ENCODE assay signal across 7 cellular contexts in genomic region chr2:200540793-200541192, GRCh38. TPM values are rescaled to one million over a fixed set of nuclear protein-coding genes. Genes with fewer than 3 reads are reported as not detected.
"Had no signal": no experiment of that assay in that cellular context is flagged by ENCODE, and none has a peak within 500 bp of the region (broad histone marks: within the 10 kb centered on the region; RNA-seq: fewer than 3 reads in every experiment).

No MANE protein-coding gene starts in this region.

- H3K27ac Mint-ChIP-seq: IgD-negative memory B cell had no signal

- H3K4me3 Mint-ChIP-seq: IgD-negative memory B cell had no signal

- H3K4me1 Mint-ChIP-seq: IgD-negative memory B cell had no signal

- H3K27me3 Mint-ChIP-seq: IgD-negative memory B cell had no signal

- ATAC-seq: K562 had no signal

- DNase-seq: IMR-90, KBM-7, KG1 had no signal

- H3K27ac ChIP-seq: HL-60 had no signal

- FAIRE-seq: K562 had no signal

- H3K4me3 ChIP-seq: K562 had no signal

RNA-seq across cellular contexts. Expression of gene AOX1, which starts 45.0 kb away (rescaled TPM):
- total RNA-seq: HT-29 had no signal
- polyA plus RNA-seq: IgD-negative memory B cell had no signal
